Comparison of ENCODE assay signal across 12 cellular contexts in the genomic region with DNA sequence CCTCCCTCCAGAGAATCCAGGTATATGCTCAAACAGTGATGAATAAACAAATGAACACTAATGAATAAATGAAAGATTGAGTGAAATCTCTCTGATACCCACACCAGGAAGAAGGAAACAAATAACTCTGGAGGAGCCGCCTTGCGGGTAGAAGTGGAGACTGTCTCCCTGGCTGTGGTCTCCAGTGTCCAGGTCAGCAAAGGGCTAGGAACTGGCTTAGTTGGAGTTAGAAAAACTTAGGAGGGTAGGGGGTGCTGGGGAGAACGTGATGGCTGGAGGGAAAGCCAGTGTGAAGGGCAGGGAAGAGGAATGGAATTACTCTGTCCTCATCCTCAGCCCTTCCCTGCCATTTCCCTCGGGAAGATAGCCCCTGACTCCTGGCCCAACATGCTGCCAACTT. TPM values are rescaled to one million over a fixed set of nuclear protein-coding genes. Genes with fewer than 3 reads are reported as not detected.
A peak's percentile ranks its signal among the peaks of the same experiment; 100 is the strongest.
DNase-seq lines count a peak whose midpoint lies in the region; ATAC-seq and TF ChIP-seq lines count a peak whose summit lies in the region.
"Had no signal": no experiment of that assay in that cellular context is flagged by ENCODE, and none has a peak within 500 bp of the region (broad histone marks: within the 10 kb centered on the region; RNA-seq: fewer than 3 reads in every experiment).

No MANE protein-coding gene starts in this region.

- H3K27me3 ChIP-seq in SJSA1 (replicated peaks): no peaks in the 10 kb centered on the region
- no peaks in the 10 kb centered on the region for H3K27me3 ChIP-seq in mucosa of stomach (ENCODE audit: control insufficient read depth, insufficient read depth, low read length)
- no peaks in the 10 kb centered on the region for H3K27me3 ChIP-seq in upper lobe of left lung

- H3K27ac ChIP-seq in SJSA1 (no peak overlapping the region), upper lobe of left lung (peak overlapping the region; percentile 5 to 71 (median 24))

- H3K4me3 ChIP-seq in SJSA1 (peak overlapping the region; percentile 33), epithelial cell of proximal tubule (ENCODE audit: low read depth, low read length) (peak overlapping the region; percentile 68), mucosa of stomach (ENCODE audit: low read length) (peak overlapping the region; percentile 58), upper lobe of left lung (peak overlapping the region; percentile 35 to 59 (median 47))

- no peak for TF ChIP-seq EP300 in upper lobe of left lung (IDR thresholded peaks at IDR 0.05)

- peak overlapping the region; percentile 74 for H3K9ac ChIP-seq in mucosa of stomach (ENCODE audit: low read length)

- H3K36me3 Mint-ChIP-seq in T-helper 17 cell (ENCODE audit: low read depth): peaks cover 3% of the 10 kb centered on the region

- whole genome bisulfite sequencing in upper lobe of left lung, 2 donors: 28 to 44% methylated on average over 3 to 4 of the region's 4 CpGs

- H3K4me3 Mint-ChIP-seq in T-helper 17 cell: no peak overlapping the region

- no peak for TF ChIP-seq POLR2A in upper lobe of left lung (IDR thresholded peaks at IDR 0.05)

- TF ChIP-seq CTCF in epithelial cell of proximal tubule (conservative IDR thresholded peaks at IDR 0.05; ENCODE audit: low read depth, low read length) (no peak), upper lobe of left lung (IDR thresholded peaks at IDR 0.05) (peak in 1 of 6 experiments; percentile 6)

- H3K4me1 ChIP-seq in SJSA1 (replicated peaks): peaks cover 9% of the 10 kb centered on the region; the same call in 1 of the 2 replicates
- H3K4me1 ChIP-seq in mucosa of stomach (ENCODE audit: control insufficient read depth, insufficient read depth, low read length): peaks cover 11% of the 10 kb centered on the region
- peaks cover 0 to 9% (median 3%) of the 10 kb centered on the region in 4 donors for H3K4me1 ChIP-seq in upper lobe of left lung

- ATAC-seq in upper lobe of left lung (ENCODE audit: low FRiP score in 2 of 2) (peak; percentile 22 to 27), HG03159 (IDR thresholded peaks at IDR 0.05; ENCODE audit: unreplicated experiment) (no peak), T-helper 17 cell (no peak)

- no peak overlapping the region for H3K27ac Mint-ChIP-seq in T-helper 17 cell
- H3K27ac Mint-ChIP-seq: progenitor cell of endocrine pancreas had no signal

- DNase-seq in SJSA1 (ENCODE audit: low read depth in 1 of 2, low spot score in 2 of 2): no peak
- DNase-seq in epithelial cell of proximal tubule (ENCODE audit: low read depth): no peak
- DNase-seq in upper lobe of left lung: no peak
- no peak for DNase-seq in NCI-H2171 treated with DMSO at 0.1 percent for 48 hours (lab: John Stamatoyannopoulos, UW)
- no peak for DNase-seq in T-helper 17 cell
- DNase-seq in NK-92 (lab: John Stamatoyannopoulos, UW; ENCODE audit: unreplicated experiment): no peak
- DNase-seq: NCI-H146 had no signal

- H3K36me3 ChIP-seq in SJSA1 (no peaks in the 10 kb centered on the region), mucosa of stomach (ENCODE audit: control insufficient read depth, insufficient read depth, low read length) (no peaks in the 10 kb centered on the region), upper lobe of left lung (no peaks in the 10 kb centered on the region)

- H3K9me3 ChIP-seq in SJSA1 (replicated peaks): no peaks in the 10 kb centered on the region
- H3K9me3 ChIP-seq in mucosa of stomach (ENCODE audit: control insufficient read depth, low read length): no peaks in the 10 kb centered on the region
- H3K9me3 ChIP-seq in upper lobe of left lung: no peaks in the 10 kb centered on the region
- no peaks in the 10 kb centered on the region for H3K9me3 ChIP-seq in T-helper 17 cell (ENCODE audit: control insufficient read depth, low read length, poor library complexity, severe bottlenecking)

- H3K27me3 Mint-ChIP-seq in T-helper 17 cell: peaks cover 13% of the 10 kb centered on the region

- H3K4me1 Mint-ChIP-seq in T-helper 17 cell: peaks cover 5% of the 10 kb centered on the region

RNA-seq across cellular contexts. Expression of a gene that starts 0.5 kb away (rescaled TPM):
- 0.29 and 0.91 TPM in 2 replicates for total RNA-seq in SJSA1 (2014; rRNA removed; shearing (Covaris generic))
- total RNA-seq in epithelial cell of proximal tubule (0.07 TPM in 1 of 2 replicates, not detected in the other), upper lobe of left lung (1 to 10 TPM in 5 of 6 donors, under 1 TPM in 1; 0.43 to 7.8 (median 2.2) TPM), T-helper 17 cell (not detected)
- total RNA-seq: progenitor cell of endocrine pancreas; T-helper 1 cell treated with Interleukin-12 subunit alpha and Interleukin-12 subunit beta and Interleukin-4 antibody, amounts not matched to agents 30 ng/mL and 1 ng/mL, for 36 hours had no signal

RNA-seq across cellular contexts. Expression of a gene that starts 50.0 kb away (rescaled TPM):
- total RNA-seq in SJSA1 (2014; rRNA removed; shearing (Covaris generic)): 54.1 and 70.0 TPM in 2 replicates
- total RNA-seq in epithelial cell of proximal tubule (33.4 and 48.3 TPM in 2 replicates), upper lobe of left lung (10 to 100 TPM; 10.5 to 50.6 (median 37.8) TPM), T-helper 17 cell (10 to 100 TPM; 74.2 to 82.1 TPM)

RNA-seq across cellular contexts. Expression of a gene that starts 59.7 kb away (rescaled TPM):
- total RNA-seq in SJSA1 (2014; rRNA removed; shearing (Covaris generic)): not detected in 2 replicates
- total RNA-seq in epithelial cell of proximal tubule (not detected in 2 replicates), upper lobe of left lung (not detected), T-helper 17 cell (not detected)
- total RNA-seq: Daoy; progenitor cell of endocrine pancreas; T-helper 1 cell treated with Interleukin-12 subunit alpha and Interleukin-12 subunit beta and Interleukin-4 antibody, amounts not matched to agents 30 ng/mL and 1 ng/mL, for 36 hours had no signal

Comparison
In these comparisons a context has a peak if more than half of its experiments do, and no peak if none do; other contexts are left out.
1. ATAC-seq: peak in upper lobe of left lung (2 of 2); none in HG03159 (single experiment) and T-helper 17 cell (single experiment).
2. Peak in every context shown above with its lines, with median percentiles within 50 percentile points of each other: H3K4me3 ChIP-seq.